ENCODE assay signal across 9 cellular contexts in the genomic region with DNA sequence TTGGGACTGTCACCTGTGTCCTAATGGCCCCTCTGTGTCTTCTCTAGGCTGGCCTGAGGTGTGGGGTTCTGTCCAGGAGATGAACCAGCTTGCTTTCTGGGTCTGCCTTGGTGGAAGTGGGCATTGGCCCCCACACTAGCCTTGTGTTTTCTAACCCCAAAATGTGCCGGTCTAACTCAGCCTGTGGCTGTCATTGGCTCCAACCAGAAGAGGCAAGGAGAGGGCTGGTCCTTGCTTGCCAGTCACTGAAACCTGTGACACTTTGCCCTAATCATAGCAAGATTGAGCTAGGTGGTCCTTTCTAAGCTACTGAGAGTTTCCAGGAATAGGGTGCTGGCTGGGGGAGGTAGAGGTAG. TPM values are rescaled to one million over a fixed set of nuclear protein-coding genes. Genes with fewer than 3 reads are reported as not detected.
DNase-seq lines count a peak whose midpoint lies in the region; ATAC-seq and TF ChIP-seq lines count a peak whose summit lies in the region.
"Had no signal": no experiment of that assay in that cellular context is flagged by ENCODE, and none has a peak within 500 bp of the region (broad histone marks: within the 10 kb centered on the region; RNA-seq: fewer than 3 reads in every experiment).

No MANE protein-coding gene starts in this region.

- H3K9me3 ChIP-seq in left lung (no peaks in the 10 kb centered on the region), tibial artery (no peaks in the 10 kb centered on the region)

- peaks cover 21 to 77% of the 10 kb centered on the region in 2 donors for H3K4me1 ChIP-seq in left lung
- H3K4me1 ChIP-seq in tibial artery, result peaks cover 0 to 65% (median 55%) of the 10 kb centered on the region in 4 donors

- H3K27me3 ChIP-seq in left lung (no peaks in the 10 kb centered on the region), tibial artery (no peaks in the 10 kb centered on the region)

- peaks cover 6% of the 10 kb centered on the region for H3K36me3 Mint-ChIP-seq in activated naive CD4-positive, alpha-beta T cell treated with anti-CD3 and anti-CD28 coated beads for 36 hours (ENCODE audit: low read depth)

- intact Hi-C loops in activated naive CD4-positive, alpha-beta T cell treated with anti-CD3 and anti-CD28 coated beads for 36 hours (cut with micrococcal nuclease), result loop anchor here (1.0 to 10.0 kb wide), 10 partner anchors 131 to 662 kb away; partner anchors contain the start of genes ARID3B, COMMD4, COX5A and IMP3
- intact Hi-C loops in left lung (cut with DNase I), result loop anchor here (2.0 to 10.0 kb wide), 2 partner anchors 169 to 175 kb away; no protein-coding TSS in a partner anchor
- intact Hi-C loops in tibial artery (cut with DNase I; ENCODE audit: low total_unique reads), result loop anchor here (2.0 to 10.0 kb wide), 3 partner anchors 162 to 419 kb away; partner anchors contain the start of genes CSK and RPP25
- intact Hi-C loops in posterior vena cava (cut with DNase I), result loop anchor here (2.0 to 10.0 kb wide), 4 partner anchors 159 to 249 kb away; partner anchors contain the start of gene RPP25 (in 1 of the 2)

- peaks cover 0 to 33% of the 10 kb centered on the region in 2 donors for H3K36me3 ChIP-seq in left lung
- peaks cover 28 to 33% (median 32%) of the 10 kb centered on the region in 3 donors for H3K36me3 ChIP-seq in tibial artery

- H3K4me3 Mint-ChIP-seq in activated naive CD4-positive, alpha-beta T cell treated with anti-CD3 and anti-CD28 coated beads for 36 hours, result peak overlapping the region; percentile 87

- peaks cover 42% of the 10 kb centered on the region for H3K4me1 Mint-ChIP-seq in activated naive CD4-positive, alpha-beta T cell treated with anti-CD3 and anti-CD28 coated beads for 36 hours (ENCODE audit: low read depth)

- CTCF ChIA-PET in activated naive CD4-positive, alpha-beta T cell treated with anti-CD3 and anti-CD28 coated beads for 36 hours (lab: Charles Lee), result interaction anchor here (0.6 to 3.9 kb wide), 14 partner anchors 12 to 326 kb away, joined by 3 to 38 read pairs (median 5); partner anchors contain the start of genes PPCDC and RPP25

- DNase-seq in activated naive CD4-positive, alpha-beta T cell treated with anti-CD3 and anti-CD28 coated beads for 36 hours, result peak; percentile 24
- no peak for DNase-seq in activated naive CD4-positive, alpha-beta T cell (lab: John Stamatoyannopoulos, UW)
- peak; percentile 50 to 52 for DNase-seq in activated T-cell treated with anti-CD3 and anti-CD28 coated beads, Interleukin-2, amount 50 U/mL, for 48 hours
- no peak for DNase-seq in left lung
- DNase-seq in tibial artery, result no peak
- no peak for DNase-seq in NCI-H524 treated with DMSO at 0.1 percent for 48 hours (lab: John Stamatoyannopoulos, UW)
- no peak for DNase-seq in posterior vena cava (ENCODE audit: low spot score)
- DNase-seq: stimulated activated CD4-positive, alpha-beta T cell treated with anti-CD3 and anti-CD28 coated beads, Interleukin-2, amount 100 ng/mL, for 24 hours had no signal

- H3K9me3 Mint-ChIP-seq in activated naive CD4-positive, alpha-beta T cell treated with anti-CD3 and anti-CD28 coated beads for 36 hours, result no peaks in the 10 kb centered on the region

- H3K4me3 ChIP-seq in left lung (peak overlapping the region; percentile 97 to 100), tibial artery (peak overlapping the region; percentile 86 to 97)

- H3K27me3 Mint-ChIP-seq in activated naive CD4-positive, alpha-beta T cell treated with anti-CD3 and anti-CD28 coated beads for 36 hours (ENCODE audit: low read depth), result no peaks in the 10 kb centered on the region

- TF ChIP-seq CTCF in left lung (IDR thresholded peaks at IDR 0.05), result no peak
- TF ChIP-seq CTCF in tibial artery (IDR thresholded peaks at IDR 0.05), result no peak

- H3K27ac Mint-ChIP-seq in activated naive CD4-positive, alpha-beta T cell treated with anti-CD3 and anti-CD28 coated beads for 36 hours, result no peak overlapping the region

- H3K27ac ChIP-seq in left lung (peak overlapping the region; percentile 93 to 98), tibial artery (peak overlapping the region; percentile 97 to 100)

- ATAC-seq in left lung (no peak), GM21381 (IDR thresholded peaks at IDR 0.05; ENCODE audit: unreplicated experiment) (no peak)

RNA-seq across cellular contexts. Expression of gene C15orf39, which starts 2.2 kb away (rescaled TPM):
- total RNA-seq in activated naive CD4-positive, alpha-beta T cell treated with anti-CD3 and anti-CD28 coated beads for 36 hours, result 1 to 10 TPM; 7.4 to 8.7 TPM
- 10 to 100 TPM; 19.9 to 35.7 TPM for total RNA-seq in left lung
- total RNA-seq in posterior vena cava, result 10 to 100 TPM; 25.8 to 26.4 TPM

RNA-seq across cellular contexts. Expression of gene GOLGA6C, which starts 54.2 kb away (rescaled TPM):
- total RNA-seq in activated naive CD4-positive, alpha-beta T cell treated with anti-CD3 and anti-CD28 coated beads for 36 hours, result under 1 TPM in 1 of 2 experiments, not detected in 1; 0.10 TPM
- not detected for total RNA-seq in left lung
- total RNA-seq in posterior vena cava, result not detected

Comparison
In these comparisons a context has a peak if more than half of its experiments do, and no peak if none do; other contexts are left out.
1. DNase-seq: peak in activated naive CD4-positive, alpha-beta T cell treated with anti-CD3 and anti-CD28 coated beads for 36 hours (single experiment) and activated T-cell treated with anti-CD3 and anti-CD28 coated beads, Interleukin-2, amount 50 U/mL, for 48 hours (2 of 2); none in activated naive CD4-positive, alpha-beta T cell (0 of 4), left lung (0 of 2), tibial artery (0 of 2), NCI-H524 treated with DMSO at 0.1 percent for 48 hours (single experiment) and posterior vena cava (single experiment).